ENCODE assay signal across 19 cellular contexts in genomic region chr1:54167422-54168139, GRCh38. TPM values are rescaled to one million over a fixed set of nuclear protein-coding genes. Genes with fewer than 3 reads are reported as not detected.
DNase-seq lines count a peak whose midpoint lies in the region; ATAC-seq, FAIRE-seq and TF ChIP-seq lines count a peak whose summit lies in the region.
"Had no signal": no experiment of that assay in that cellular context is flagged by ENCODE, and none has a peak within 500 bp of the region (broad histone marks: within the 10 kb centered on the region; RNA-seq: fewer than 3 reads in every experiment).

No MANE protein-coding gene starts in this region.

- H3K36me3 Mint-ChIP-seq in neural progenitor cell (no peaks in the 10 kb centered on the region), endothelial cell (ENCODE audit: low read depth, unreplicated experiment) (no peaks in the 10 kb centered on the region)

- peak; percentile 42; the same call in 1 of the 2 replicates for ATAC-seq in Panc1

- H2AFZ ChIP-seq in neural progenitor cell (replicated peaks), result no peak overlapping the region

- POLR2A ChIA-PET in Panc1 (lab: Charles Lee), result no interaction called here

- H3K27me3 ChIP-seq in Panc1 (ENCODE audit: control insufficient read depth, insufficient read depth, low read length) (no peaks in the 10 kb centered on the region), neural progenitor cell (no peaks in the 10 kb centered on the region)

- H3K4me1 Mint-ChIP-seq in neural progenitor cell, result peaks cover 12% of the 10 kb centered on the region
- peaks cover 20% of the 10 kb centered on the region for H3K4me1 Mint-ChIP-seq in endothelial cell (ENCODE audit: unreplicated experiment)

- H4K20me1 ChIP-seq in neural progenitor cell (ENCODE audit: low read depth), result no peaks in the 10 kb centered on the region

- intact Hi-C loops in Panc1 (cut with micrococcal nuclease; ENCODE audit: unreplicated experiment), result no loop called here

- no peaks in the 10 kb centered on the region for H3K9me3 Mint-ChIP-seq in neural progenitor cell
- no peaks in the 10 kb centered on the region for H3K9me3 Mint-ChIP-seq in endothelial cell (ENCODE audit: unreplicated experiment)
- H3K9me3 Mint-ChIP-seq: activated CD4-positive, alpha-beta memory T cell treated with anti-CD3 and anti-CD28 coated beads, Interleukin-2, amount 10 ng/mL, durations not matched to agents 7 days and 5 days; CD4-positive, alpha-beta memory T cell; neural crest cell had no signal

- no peak for FAIRE-seq in GM19239 (lab: Jason Lieb, UNC)

- in situ Hi-C loops in Panc1 (cut with HindIII; ENCODE audit: low pct_unique_long_range_greater_than_20kb, low sequenced_read_pairs), result no loop called here

- CTCF ChIA-PET in Panc1 (lab: Charles Lee), result interaction anchor here (0.6 kb wide), 1 partner anchor 555 kb away, joined by 3 read pairs; no protein-coding TSS in a partner anchor

- H3K79me2 ChIP-seq in neural progenitor cell (ENCODE audit: low read depth), result no peaks in the 10 kb centered on the region

- no peak overlapping the region for H3K9ac ChIP-seq in neural progenitor cell

- H3K4me2 ChIP-seq in neural progenitor cell, result no peak overlapping the region

- H3K27ac Mint-ChIP-seq in neural progenitor cell (peak overlapping the region; percentile 64), endothelial cell (ENCODE audit: unreplicated experiment) (no peak overlapping the region)
- H3K27ac Mint-ChIP-seq: activated CD4-positive, alpha-beta memory T cell treated with anti-CD3 and anti-CD28 coated beads, Interleukin-2, amount 10 ng/mL, durations not matched to agents 7 days and 5 days; CD4-positive, alpha-beta memory T cell had no signal

- H3K27ac ChIP-seq in Panc1 (ENCODE audit: low read length), result no peak overlapping the region
- H3K27ac ChIP-seq in cingulate gyrus (ENCODE audit: low read depth, low read length), result peak overlapping the region; percentile 39
- no peak overlapping the region for H3K27ac ChIP-seq in neural progenitor cell

- H3K9me3 ChIP-seq in Panc1 (ENCODE audit: control insufficient read depth, insufficient read depth, low read depth, low read length), result no peaks in the 10 kb centered on the region
- H3K9me3 ChIP-seq in neural progenitor cell (ENCODE audit: low read depth), result no peaks in the 10 kb centered on the region

- peak; percentile 52 for DNase-seq in GM03348 (ENCODE audit: low spot score)
- DNase-seq in Panc1 (ENCODE audit: low read depth, low spot score), result no peak
- DNase-seq in neural progenitor cell (ENCODE audit: low spot score), result no peak
- DNase-seq in activated naive CD4-positive, alpha-beta T cell treated with Interleukin-2 at 50 U/mL for 16 hours, result no peak
- no peak for DNase-seq in endothelial cell (ENCODE audit: low spot score)
- no peak for DNase-seq in GM19239 (ENCODE audit: insufficient read length, low spot score)
- no peak for DNase-seq in cortex of kidney (lab: John Stamatoyannopoulos, UW)
- DNase-seq: activated CD4-positive, alpha-beta memory T cell treated with anti-CD3 and anti-CD28 coated beads, Interleukin-2, amount 10 ng/mL, durations not matched to agents 7 days and 5 days; activated gamma-delta T cell; CD4-positive, alpha-beta memory T cell; NCI-H187 treated with DMSO at 0.1 percent for 48 hours; NCI-H524 treated with DMSO at 0.1 percent for 48 hours; SHP77; stimulated activated naive CD4-positive, alpha-beta T cell treated with Interleukin-2 at 50 U/mL for 16 hours had no signal

- no peaks in the 10 kb centered on the region for H3F3A ChIP-seq in neural progenitor cell (ENCODE audit: low read depth)

- TF ChIP-seq CTCF in Panc1 (IDR thresholded peaks at IDR 0.05), result no peak
- no peak for TF ChIP-seq CTCF in neural progenitor cell (IDR thresholded peaks at IDR 0.05)
- no peak for TF ChIP-seq CTCF in endothelial cell (IDR thresholded peaks at IDR 0.05; ENCODE audit: unreplicated experiment)

- peaks cover 7% of the 10 kb centered on the region for H3K27me3 Mint-ChIP-seq in neural progenitor cell (ENCODE audit: insufficient read depth, low read depth)
- peaks cover 1% of the 10 kb centered on the region for H3K27me3 Mint-ChIP-seq in endothelial cell (ENCODE audit: unreplicated experiment)
- H3K27me3 Mint-ChIP-seq: activated CD4-positive, alpha-beta memory T cell treated with anti-CD3 and anti-CD28 coated beads, Interleukin-2, amount 10 ng/mL, durations not matched to agents 7 days and 5 days; CD4-positive, alpha-beta memory T cell had no signal

- no peaks in the 10 kb centered on the region for H3K4me1 ChIP-seq in Panc1 (ENCODE audit: control insufficient read depth, insufficient read depth, low read length)
- no peaks in the 10 kb centered on the region for H3K4me1 ChIP-seq in neural progenitor cell

- H3K36me3 ChIP-seq in Panc1 (ENCODE audit: control insufficient read depth, insufficient read depth, low read length) (no peaks in the 10 kb centered on the region), neural progenitor cell (no peaks in the 10 kb centered on the region)

- no peak overlapping the region for H3K4me3 Mint-ChIP-seq in neural progenitor cell
- no peak overlapping the region for H3K4me3 Mint-ChIP-seq in endothelial cell (ENCODE audit: unreplicated experiment)
- H3K4me3 Mint-ChIP-seq: activated CD4-positive, alpha-beta memory T cell treated with anti-CD3 and anti-CD28 coated beads, Interleukin-2, amount 10 ng/mL, durations not matched to agents 7 days and 5 days; CD4-positive, alpha-beta memory T cell; neural crest cell had no signal

- BruUV-seq in Panc1 (replicated peaks; lab: Mats Ljungman, UMichigan), result no TSS peak

- H3K4me3 ChIP-seq in Panc1 (ENCODE audit: low read depth in 2 of 2, low read length in 2 of 2) (no peak overlapping the region), neural progenitor cell (no peak overlapping the region)
- H3K4me3 ChIP-seq: lung had no signal

RNA-seq across cellular contexts. Expression of gene CDCP2, which starts 14.8 kb away (rescaled TPM):
- not detected for total RNA-seq in Panc1 (2021; ENCODE audit: unreplicated experiment)
- not detected for polyA plus RNA-seq in Panc1 (2012; ENCODE audit: insufficient read length)
- 0.15 TPM in 1 of 2 replicates, not detected in the other for total RNA-seq in neural progenitor cell (ENCODE audit: low replicate concordance)
- total RNA-seq in endothelial cell (ENCODE audit: unreplicated experiment), result 0.36 TPM
- total RNA-seq: activated CD4-positive, alpha-beta memory T cell treated with anti-CD3 and anti-CD28 coated beads, Interleukin-2, amount 10 ng/mL, durations not matched to agents 7 days and 5 days; G401; neural crest cell; skeletal muscle tissue had no signal
- polyA plus RNA-seq: CD4-positive, alpha-beta memory T cell had no signal

RNA-seq across cellular contexts. Expression of gene CYB5RL, which starts 32.2 kb away (rescaled TPM):
- total RNA-seq in Panc1 (2021; ENCODE audit: unreplicated experiment), result 19.4 TPM
- 10.6 TPM for polyA plus RNA-seq in Panc1 (2012; ENCODE audit: insufficient read length)
- 6.4 and 9.0 TPM in 2 replicates for total RNA-seq in neural progenitor cell (ENCODE audit: low replicate concordance)
- total RNA-seq in endothelial cell (ENCODE audit: unreplicated experiment), result 6.7 TPM

RNA-seq across cellular contexts. Expression of gene MRPL37, which starts 32.4 kb away (rescaled TPM):
- total RNA-seq in Panc1 (2021; ENCODE audit: unreplicated experiment), result 138 TPM
- 106 TPM for polyA plus RNA-seq in Panc1 (2012; ENCODE audit: insufficient read length)
- 60.4 and 93.4 TPM in 2 replicates for total RNA-seq in neural progenitor cell (ENCODE audit: low replicate concordance)
- total RNA-seq in endothelial cell (ENCODE audit: unreplicated experiment), result 63.1 TPM
